Comparison of ENCODE assay signal across 26 cellular contexts in genomic region chr11:57551941-57552340, GRCh38. TPM values are rescaled to one million over a fixed set of nuclear protein-coding genes. Genes with fewer than 3 reads are reported as not detected.
"Had no signal": no experiment of that assay in that cellular context is flagged by ENCODE, and none has a peak within 500 bp of the region (broad histone marks: within the 10 kb centered on the region; RNA-seq: fewer than 3 reads in every experiment).

No MANE protein-coding gene starts in this region.

- ATAC-seq: activated CD4-positive, CD25-positive, alpha-beta regulatory T cell treated with anti-CD3 and anti-CD28 coated beads, Interleukin-2, amount 50 U/mL, for 24 hours; foreskin keratinocyte; left lobe of liver; mucosa of descending colon had no signal

- H3K9me3 Mint-ChIP-seq: activated CD4-positive, alpha-beta T cell treated with anti-CD3 and anti-CD28 coated beads, Interleukin-2, amount 10 ng/mL, durations not matched to agents 7 days and 5 days; activated naive CD4-positive, alpha-beta T cell treated with anti-CD3 and anti-CD28 coated beads, Interleukin-2, amount 10 ng/mL, durations not matched to agents 7 days and 5 days; brain; immature natural killer cell; neural crest cell; type B pancreatic cell had no signal

- H3K27ac ChIP-seq: foreskin keratinocyte, hepatocyte, lower lobe of right lung, thoracic aorta had no signal

- H3K79me2 ChIP-seq: hepatocyte had no signal

- H2AFZ ChIP-seq: hepatocyte had no signal

- H3K4me3 ChIP-seq: hepatocyte, lower lobe of right lung, mucosa of descending colon, thoracic aorta had no signal

- H3K27ac Mint-ChIP-seq: activated CD4-positive, alpha-beta T cell treated with anti-CD3 and anti-CD28 coated beads, Interleukin-2, amount 10 ng/mL, durations not matched to agents 7 days and 5 days; activated naive CD4-positive, alpha-beta T cell treated with anti-CD3 and anti-CD28 coated beads, Interleukin-2, amount 10 ng/mL, durations not matched to agents 7 days and 5 days; brain; progenitor cell of endocrine pancreas; type B pancreatic cell had no signal

- DNase-seq: activated CD4-positive, alpha-beta T cell treated with anti-CD3 and anti-CD28 coated beads, Interleukin-2, amount 10 ng/mL, durations not matched to agents 7 days and 5 days; activated naive CD4-positive, alpha-beta T cell treated with anti-CD3 and anti-CD28 coated beads, Interleukin-2, amount 10 ng/mL, durations not matched to agents 7 days and 5 days; activated T-cell treated with anti-CD3 and anti-CD28 coated beads, Interleukin-2, amount 50 U/mL, for 1 hour; anterior cingulate cortex; effector CD4-positive, alpha-beta T cell; foreskin keratinocyte; immature natural killer cell; lower lobe of right lung; mucosa of descending colon; retina; stimulated activated CD4-positive, alpha-beta T cell treated with anti-CD3 and anti-CD28 coated beads, Interleukin-4, amount 100 ng/mL, for 1 hour; stimulated activated naive CD4-positive, alpha-beta T cell treated with Interleukin-2 at 50 U/mL for 16 hours had no signal

- H3K27me3 Mint-ChIP-seq: activated CD4-positive, alpha-beta T cell treated with anti-CD3 and anti-CD28 coated beads, Interleukin-2, amount 10 ng/mL, durations not matched to agents 7 days and 5 days; activated naive CD4-positive, alpha-beta T cell treated with anti-CD3 and anti-CD28 coated beads, Interleukin-2, amount 10 ng/mL, durations not matched to agents 7 days and 5 days; brain; progenitor cell of endocrine pancreas; type B pancreatic cell had no signal

- H3K9me3 ChIP-seq: lower lobe of right lung, mucosa of descending colon, thoracic aorta had no signal

- H3K4me1 Mint-ChIP-seq: brain had no signal

- H3K27me3 ChIP-seq: foreskin keratinocyte, hepatocyte had no signal

- H3K4me3 Mint-ChIP-seq: activated CD4-positive, alpha-beta T cell treated with anti-CD3 and anti-CD28 coated beads, Interleukin-2, amount 10 ng/mL, durations not matched to agents 7 days and 5 days; activated naive CD4-positive, alpha-beta T cell treated with anti-CD3 and anti-CD28 coated beads, Interleukin-2, amount 10 ng/mL, durations not matched to agents 7 days and 5 days; brain; immature natural killer cell; neural crest cell; type B pancreatic cell had no signal

- H3K4me2 ChIP-seq: hepatocyte had no signal

- H3K4me1 ChIP-seq: foreskin keratinocyte, lower lobe of right lung had no signal

RNA-seq across cellular contexts. Expression of gene SMTNL1, which starts 14.5 kb away (rescaled TPM):
- total RNA-seq: activated CD4-positive, alpha-beta T cell treated with anti-CD3 and anti-CD28 coated beads, Interleukin-2, amount 10 ng/mL, durations not matched to agents 7 days and 5 days; cardiac septum; chondrocyte; foreskin keratinocyte; hepatocyte; kidney epithelial cell; left lobe of liver; lower lobe of right lung; mucosa of descending colon; neural crest cell; omental fat pad; progenitor cell of endocrine pancreas; T-helper 2 cell treated with Interferon-gamma antibody and Interleukin-4, amounts not matched to agents 100 ng/mL and 5 ng/mL, for 36 hours; thoracic aorta had no signal
- polyA plus RNA-seq: esophagus, foreskin keratinocyte, hepatocyte had no signal

RNA-seq across cellular contexts. Expression of gene SERPING1, which starts 45.5 kb away (rescaled TPM):
- total RNA-seq: T-helper 2 cell treated with Interferon-gamma antibody and Interleukin-4, amounts not matched to agents 100 ng/mL and 5 ng/mL, for 36 hours had no signal
